Comparison of ENCODE assay signal across 10 cellular contexts in the genomic region with DNA sequence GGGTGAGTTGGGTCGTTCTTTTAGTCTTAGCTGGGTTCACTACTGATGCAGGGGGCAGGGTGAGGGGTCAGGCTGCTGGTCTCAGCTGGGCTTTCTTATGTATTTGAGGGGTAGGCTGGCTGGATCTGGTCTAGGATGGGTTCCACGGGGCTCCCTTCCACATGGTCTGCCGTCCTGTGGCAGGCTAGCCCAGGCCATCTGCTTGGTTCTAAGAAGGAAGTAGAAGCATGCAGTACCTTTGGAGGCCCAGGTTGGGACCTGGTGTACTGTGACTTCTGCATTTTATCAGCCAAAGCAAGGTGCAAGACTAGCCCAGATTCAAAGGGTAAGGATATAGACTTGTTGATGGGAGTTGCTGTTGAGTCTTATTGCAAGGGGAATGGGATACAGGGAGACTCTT. TPM values are rescaled to one million over a fixed set of nuclear protein-coding genes. Genes with fewer than 3 reads are reported as not detected.
DNase-seq lines count a peak whose midpoint lies in the region; ATAC-seq and TF ChIP-seq lines count a peak whose summit lies in the region.
"Had no signal": no experiment of that assay in that cellular context is flagged by ENCODE, and none has a peak within 500 bp of the region (broad histone marks: within the 10 kb centered on the region; RNA-seq: fewer than 3 reads in every experiment).

No MANE protein-coding gene starts in this region.

- peaks cover 9% of the 10 kb centered on the region for H3K36me3 Mint-ChIP-seq in CD4-positive, alpha-beta T cell (ENCODE audit: low read depth)
- H3K36me3 Mint-ChIP-seq in endothelial cell (ENCODE audit: low read depth, unreplicated experiment): peaks cover 15% of the 10 kb centered on the region

- H3K9me3 Mint-ChIP-seq in CD4-positive, alpha-beta T cell: peaks cover 2% of the 10 kb centered on the region
- no peaks in the 10 kb centered on the region for H3K9me3 Mint-ChIP-seq in endothelial cell (ENCODE audit: unreplicated experiment)

- H3K18ac ChIP-seq in mesenchymal stem cell (ENCODE audit: low read depth in 1 of 2, low read length in 2 of 2): peak overlapping the region in 1 of 2 experiments; percentile 5

- no peak overlapping the region for H3K23ac ChIP-seq in mesenchymal stem cell (ENCODE audit: low read length in 2 of 2)

- no peak overlapping the region for H3K4me2 ChIP-seq in mesenchymal stem cell (ENCODE audit: low read length, poor library complexity, severe bottlenecking)

- no peak for ATAC-seq in CD4-positive, alpha-beta T cell (ENCODE audit: poor library complexity)
- ATAC-seq in GM19023 (IDR thresholded peaks at IDR 0.05; ENCODE audit: unreplicated experiment): peak; percentile 23
- no peak for ATAC-seq in GM21576 (IDR thresholded peaks at IDR 0.05; ENCODE audit: unreplicated experiment)
- ATAC-seq: gastrocnemius medialis had no signal

- H4K91ac ChIP-seq in mesenchymal stem cell (ENCODE audit: low read length): no peak overlapping the region

- H2BK120ac ChIP-seq in mesenchymal stem cell (ENCODE audit: low read depth, low read length): no peak overlapping the region

- DNase-seq in CD4-positive, alpha-beta T cell: no peak
- peak; percentile 50 for DNase-seq in KBM-7
- DNase-seq in endothelial cell (ENCODE audit: low spot score): no peak
- no peak for DNase-seq in mesenchymal stem cell
- DNase-seq in AG08396 (ENCODE audit: low spot score): no peak
- DNase-seq in D341Med (ENCODE audit: low spot score): no peak
- DNase-seq: gastrocnemius medialis, KG1 had no signal

- H2BK12ac ChIP-seq in mesenchymal stem cell (ENCODE audit: low read length in 2 of 2): no peak overlapping the region

- POLR2A ChIA-PET in CD4-positive, alpha-beta T cell (lab: Charles Lee): interaction anchor here (0.6 to 2.2 kb wide), 6 partner anchors 10 to 100 kb away, joined by 3 to 11 read pairs (median 4); no protein-coding TSS in a partner anchor

- H3K27ac Mint-ChIP-seq in CD4-positive, alpha-beta T cell: peak overlapping the region; percentile 87
- H3K27ac Mint-ChIP-seq in endothelial cell (ENCODE audit: unreplicated experiment): peak overlapping the region; percentile 65

- peaks cover 31% of the 10 kb centered on the region for H3K79me1 ChIP-seq in mesenchymal stem cell (replicated peaks; ENCODE audit: low read length, poor library complexity, severe bottlenecking)

- H2AK5ac ChIP-seq in mesenchymal stem cell (ENCODE audit: low read length, severe bottlenecking): no peak overlapping the region

- no peak overlapping the region for H3K14ac ChIP-seq in mesenchymal stem cell (ENCODE audit: low read length in 2 of 2)

- H3K9me3 ChIP-seq in CD4-positive, alpha-beta T cell (ENCODE audit: control insufficient read depth, low read length): no peaks in the 10 kb centered on the region
- H3K9me3 ChIP-seq in mesenchymal stem cell (ENCODE audit: control insufficient read depth, low read length): no peaks in the 10 kb centered on the region
- H3K9me3 ChIP-seq: gastrocnemius medialis had no signal

- no peak overlapping the region for H2BK5ac ChIP-seq in mesenchymal stem cell (ENCODE audit: low read depth, low read length, poor library complexity, severe bottlenecking)

- peaks cover 75% of the 10 kb centered on the region for H3K4me1 Mint-ChIP-seq in CD4-positive, alpha-beta T cell (ENCODE audit: low read depth)
- H3K4me1 Mint-ChIP-seq in endothelial cell (ENCODE audit: unreplicated experiment): peaks cover 67% of the 10 kb centered on the region

- H3K27me3 Mint-ChIP-seq in CD4-positive, alpha-beta T cell: no peaks in the 10 kb centered on the region
- peaks cover 5% of the 10 kb centered on the region for H3K27me3 Mint-ChIP-seq in endothelial cell (ENCODE audit: unreplicated experiment)

- no peak overlapping the region for H2BK15ac ChIP-seq in mesenchymal stem cell (ENCODE audit: low read depth, poor library complexity, severe bottlenecking)

- intact Hi-C loops in CD4-positive, alpha-beta T cell (cut with DNase I, micrococcal nuclease): loop anchor here in 1 of 2 experiments (5.0 kb wide), 1 partner anchor 36 kb away; no protein-coding TSS in a partner anchor

- 100% methylated on average over 3 of the region's 3 CpGs for WGBS in mesenchymal stem cell

- no peak overlapping the region for H3K4ac ChIP-seq in mesenchymal stem cell (ENCODE audit: low read depth in 1 of 2, low read length in 2 of 2)

- H3K4me3 ChIP-seq in mesenchymal stem cell (ENCODE audit: insufficient read depth in 1 of 2, low read depth in 1 of 2, low read length in 2 of 2): no peak overlapping the region
- H3K4me3 ChIP-seq: gastrocnemius medialis had no signal

- peaks cover 5% of the 10 kb centered on the region for H3K4me1 ChIP-seq in mesenchymal stem cell (ENCODE audit: control insufficient read depth, insufficient read depth, low read depth, low read length)

- no peak overlapping the region for H4K8ac ChIP-seq in mesenchymal stem cell (ENCODE audit: low read length)

- H2AFZ ChIP-seq in mesenchymal stem cell (ENCODE audit: low read depth, low read length): no peak overlapping the region

- H3K36me3 ChIP-seq in mesenchymal stem cell (ENCODE audit: control insufficient read depth in 1 of 2, insufficient read depth in 2 of 2, low read depth in 1 of 2, low read length in 2 of 2): no peaks in the 10 kb centered on the region
- H3K36me3 ChIP-seq: gastrocnemius medialis had no signal

- peak overlapping the region; percentile 49 for H3K4me3 Mint-ChIP-seq in CD4-positive, alpha-beta T cell
- H3K4me3 Mint-ChIP-seq in endothelial cell (ENCODE audit: unreplicated experiment): no peak overlapping the region

- no peaks in the 10 kb centered on the region for H3K27me3 ChIP-seq in CD4-positive, alpha-beta T cell (ENCODE audit: control insufficient read depth, insufficient read depth, low read length)
- no peaks in the 10 kb centered on the region for H3K27me3 ChIP-seq in mesenchymal stem cell (ENCODE audit: control insufficient read depth in 1 of 2, insufficient read depth in 1 of 2, low read length in 2 of 2)
- H3K27me3 ChIP-seq: gastrocnemius medialis had no signal

- peak overlapping the region; percentile 25 for H3K27ac ChIP-seq in CD4-positive, alpha-beta T cell (ENCODE audit: low read depth, low read length)
- H3K27ac ChIP-seq in mesenchymal stem cell (ENCODE audit: low read length, poor library complexity, severe bottlenecking): no peak overlapping the region
- H3K27ac ChIP-seq: gastrocnemius medialis had no signal

- no peak overlapping the region for H3K9ac ChIP-seq in mesenchymal stem cell (ENCODE audit: low read length)

- CTCF ChIA-PET in CD4-positive, alpha-beta T cell (lab: Charles Lee): interaction anchor here (0.6 to 4.5 kb wide), 5 partner anchors 11 to 194 kb away, joined by 3 to 18 read pairs (median 9); no protein-coding TSS in a partner anchor

- in situ Hi-C loops in KBM-7 (cut with MboI; ENCODE audit: low pct_unique_long_range_greater_than_20kb, low sequenced_read_pairs): no loop called here

- no peak for TF ChIP-seq CTCF in CD4-positive, alpha-beta T cell (IDR thresholded peaks at IDR 0.05)
- no peak for TF ChIP-seq CTCF in endothelial cell (IDR thresholded peaks at IDR 0.05; ENCODE audit: unreplicated experiment)

RNA-seq across cellular contexts. Expression of a gene that starts 35.5 kb away (rescaled TPM):
- total RNA-seq in CD4-positive, alpha-beta T cell: 10 to 100 TPM; 77.5 to 77.8 TPM
- 124 TPM for total RNA-seq in endothelial cell (ENCODE audit: unreplicated experiment)
- 75.8 TPM for polyA plus RNA-seq in mesenchymal stem cell (2013, experiment 1 of 2)
- 73.2 TPM for polyA plus RNA-seq in mesenchymal stem cell (2013, experiment 2 of 2)
